1 cellular context compared by ENCODE assay signal in genomic region chr12:9867531-9867930, GRCh38.
TF ChIP-seq lines count a peak whose summit lies in the region.

No MANE protein-coding gene starts in this region.

TF ChIP-seq in endothelial cell of umbilical vein, 7 proteins besides CTCF, POLR2A, EP300 and RAD21 (continued from another document):
- TF ChIP-seq MAX (IDR thresholded peaks at IDR 0.05; ENCODE audit: insufficient read depth, insufficient read length) (no peak), GATA2 (IDR thresholded peaks at IDR 0.05; ENCODE audit: insufficient read depth, insufficient read length, low read depth, low read length) (no peak), EZH2 (IDR thresholded peaks at IDR 0.05; ENCODE audit: borderline replicate concordance, low read depth, low read length, severe bottlenecking) (no peak), POLR2AphosphoS5 (IDR thresholded peaks at IDR 0.05; ENCODE audit: insufficient read depth, low read depth, low read length) (no peak), JUN (IDR thresholded peaks at IDR 0.05; ENCODE audit: borderline replicate concordance, insufficient read depth, insufficient read length, low read depth) (no peak)
TF ChIP-seq in endothelial cell of umbilical vein: peak in this region for 0.
